In the genomic region with DNA sequence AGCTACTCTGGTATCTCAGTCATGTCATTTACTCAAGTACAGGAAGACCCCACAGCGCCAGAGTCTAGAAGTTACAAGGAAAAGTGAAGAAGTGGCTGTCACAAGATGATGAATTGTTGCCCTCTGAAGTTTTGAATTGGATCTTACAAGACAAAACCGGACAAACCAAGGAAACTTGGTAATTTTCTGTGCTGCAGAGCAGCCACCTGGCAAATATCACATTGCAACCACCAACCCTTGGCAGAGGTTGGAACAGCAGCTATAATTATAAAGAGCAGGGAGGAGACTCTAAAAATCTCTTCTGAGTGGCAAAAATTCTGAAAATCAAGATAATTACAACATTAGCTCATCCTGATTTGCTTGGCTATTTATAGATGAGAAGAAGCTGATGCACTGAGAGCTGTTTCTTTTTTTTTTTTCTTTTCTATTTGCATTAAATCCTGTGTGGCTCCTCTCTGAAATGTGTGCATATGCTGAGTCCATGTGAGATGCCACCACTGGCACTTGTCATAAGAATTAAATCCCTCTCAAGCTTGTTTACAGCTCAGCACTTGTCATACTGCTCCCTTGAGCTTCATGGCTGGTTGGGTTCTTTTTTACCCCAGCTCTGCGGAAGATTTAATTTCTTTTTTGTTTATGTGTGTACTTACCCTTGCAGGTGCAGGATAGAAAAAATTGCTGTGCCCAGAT, we compare ENCODE assay signal across 9 cellular contexts.
A peak's percentile ranks its signal among the peaks of the same experiment; 100 is the strongest.
DNase-seq lines count a peak whose midpoint lies in the region; FAIRE-seq and TF ChIP-seq lines count a peak whose summit lies in the region.
"Had no signal": no experiment of that assay in that cellular context is flagged by ENCODE, and none has a peak within 500 bp of the region (broad histone marks: within the 10 kb centered on the region; RNA-seq: fewer than 3 reads in every experiment).

No MANE protein-coding gene starts in this region.

- H3K4me3 ChIP-seq in DOHH2 (ENCODE audit: low read length) (peak overlapping the region; percentile 58), SK-N-MC (peak overlapping the region; percentile 6; the same call in 1 of the 2 replicates), Peyer's patch (no peak overlapping the region)
- H3K4me3 ChIP-seq: heart right ventricle had no signal

- peaks cover 33% of the 10 kb centered on the region for H3F3A ChIP-seq in DOHH2 (ENCODE audit: control insufficient read depth, insufficient read depth)

- H3K36me3 ChIP-seq in DOHH2 (ENCODE audit: control insufficient read depth, low read length) = peaks cover 28% of the 10 kb centered on the region
- no peaks in the 10 kb centered on the region for H3K36me3 ChIP-seq in SK-N-MC (ENCODE audit: insufficient read depth, low read length)
- no peaks in the 10 kb centered on the region for H3K36me3 ChIP-seq in Peyer's patch
- H3K36me3 ChIP-seq: heart right ventricle had no signal

- no peaks in the 10 kb centered on the region for H3K79me2 ChIP-seq in DOHH2 (ENCODE audit: control insufficient read depth, low read length)

- H3K9me2 ChIP-seq in DOHH2 (replicated peaks; ENCODE audit: control insufficient read depth, low read length) = no peaks in the 10 kb centered on the region

- peak overlapping the region; percentile 77 for H3K4me2 ChIP-seq in DOHH2 (ENCODE audit: low read length)

- H3K27me3 ChIP-seq in DOHH2 (ENCODE audit: control insufficient read depth, low read length) (no peaks in the 10 kb centered on the region), Peyer's patch (no peaks in the 10 kb centered on the region)
- H3K27me3 ChIP-seq: heart right ventricle had no signal

- H3K9ac ChIP-seq in SK-N-MC (ENCODE audit: insufficient read length) = no peak overlapping the region

- peaks cover 5% of the 10 kb centered on the region; the same call in 1 of the 2 replicates for H3K9me3 ChIP-seq in DOHH2 (ENCODE audit: control insufficient read depth, insufficient read depth, low read length)
- no peaks in the 10 kb centered on the region for H3K9me3 ChIP-seq in SK-N-MC (ENCODE audit: low read depth, low read length)
- H3K9me3 ChIP-seq in Peyer's patch = no peaks in the 10 kb centered on the region
- H3K9me3 ChIP-seq: heart right ventricle had no signal

- no peak for FAIRE-seq in HTR-8/SVneo (lab: Jason Lieb, UNC)

- H3K27ac ChIP-seq in DOHH2 (ENCODE audit: low read depth, low read length) = peak overlapping the region; percentile 99
- peak overlapping the region; percentile 48; the same call in 1 of the 2 replicates for H3K27ac ChIP-seq in SK-N-MC
- no peak overlapping the region for H3K27ac ChIP-seq in Peyer's patch
- H3K27ac ChIP-seq: heart right ventricle had no signal

- H3K4me1 ChIP-seq in DOHH2 (ENCODE audit: control insufficient read depth, low read length) (peaks cover 83% of the 10 kb centered on the region), Peyer's patch (no peaks in the 10 kb centered on the region)
- H3K4me1 ChIP-seq: heart right ventricle had no signal

- no peaks in the 10 kb centered on the region for H4K20me1 ChIP-seq in DOHH2 (ENCODE audit: control insufficient read depth, insufficient read depth, low read depth, low read length)

- DNase-seq in NCI-H1694 treated with DMSO at 0.1 percent for 48 hours (lab: John Stamatoyannopoulos, UW) (peak; percentile 12), SK-N-MC (ENCODE audit: low read depth, low spot score) (no peak), occipital lobe (lab: John Stamatoyannopoulos, UW) (peak; percentile 16), iPS-NIHi7 (ENCODE audit: extremely low spot score) (no peak), Peyer's patch (no peak), HTR-8/SVneo (ENCODE audit: insufficient read length, low spot score) (no peak)
- DNase-seq: activated naive CD4-positive, alpha-beta T cell treated with Interleukin-2 at 50 U/mL for 16 hours; heart right ventricle had no signal

- no peak for TF ChIP-seq POLR2A in Peyer's patch (IDR thresholded peaks at IDR 0.05)

- TF ChIP-seq CTCF in DOHH2 (IDR thresholded peaks at IDR 0.05; ENCODE audit: low read depth, low read length, poor library complexity, severe bottlenecking) = no peak
- no peak for TF ChIP-seq CTCF in Peyer's patch (IDR thresholded peaks at IDR 0.05)

Comparison
In these comparisons a context has a peak if more than half of its experiments do, and no peak if none do; other contexts are left out.
1. H3K27ac ChIP-seq: peak in DOHH2 (single experiment) and SK-N-MC (single experiment); none in Peyer's patch (0 of 4).
2. H3K4me3 ChIP-seq: peak in DOHH2 (single experiment) and SK-N-MC (single experiment); none in Peyer's patch (0 of 4).
3. DNase-seq: peak in NCI-H1694 treated with DMSO at 0.1 percent for 48 hours (single experiment) and occipital lobe (single experiment); none in SK-N-MC (single experiment), iPS-NIHi7 (single experiment), Peyer's patch (0 of 3) and HTR-8/SVneo (single experiment).